ENCODE assay signal across 22 cellular contexts in the genomic region with DNA sequence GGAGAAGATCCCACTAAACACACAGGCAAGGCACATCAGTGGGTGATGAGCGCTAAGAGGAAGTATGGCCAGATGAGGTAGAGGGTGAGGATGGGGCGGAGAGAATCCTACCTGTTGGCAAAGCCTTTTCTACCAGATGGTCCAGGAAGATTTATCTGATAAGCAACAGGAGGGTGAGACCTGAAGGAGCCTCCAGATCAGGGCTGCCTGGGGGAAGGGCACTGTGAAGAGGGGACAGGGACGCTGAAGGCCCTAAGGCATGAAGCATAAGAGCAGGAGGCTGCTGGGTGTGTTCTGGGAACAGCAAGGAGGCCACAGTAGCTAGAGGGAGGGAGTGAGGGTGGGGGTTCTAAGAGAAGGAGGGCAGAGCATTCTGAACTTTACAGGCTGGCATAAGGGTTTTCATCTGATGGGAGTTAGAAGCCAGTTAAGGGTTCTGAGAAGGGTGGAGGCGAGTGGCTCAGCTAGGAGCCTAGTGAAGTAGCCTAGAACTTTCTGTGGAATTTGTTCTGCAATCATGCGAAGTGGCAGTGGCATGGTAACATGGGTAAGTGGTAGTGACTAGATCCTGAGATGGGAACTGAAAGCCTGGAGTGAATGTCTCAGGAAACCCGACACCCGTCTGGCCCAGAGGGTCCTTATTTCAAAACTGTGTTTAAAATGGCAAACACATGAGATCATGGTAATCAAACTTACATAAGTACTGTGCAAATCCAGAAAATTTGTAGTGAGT. TPM values are rescaled to one million over a fixed set of nuclear protein-coding genes. Genes with fewer than 3 reads are reported as not detected.
A peak's percentile ranks its signal among the peaks of the same experiment; 100 is the strongest.
DNase-seq lines count a peak whose midpoint lies in the region; ATAC-seq, FAIRE-seq and TF ChIP-seq lines count a peak whose summit lies in the region.
"Had no signal": no experiment of that assay in that cellular context is flagged by ENCODE, and none has a peak within 500 bp of the region (broad histone marks: within the 10 kb centered on the region; RNA-seq: fewer than 3 reads in every experiment).

No MANE protein-coding gene starts in this region.

- ATAC-seq in GM18873 (IDR thresholded peaks at IDR 0.05; ENCODE audit: low FRiP score, unreplicated experiment): no peak
- ATAC-seq: activated naive CD4-positive, alpha-beta T cell treated with anti-CD3 and anti-CD28 coated beads, Interleukin-2, amount 50 U/mL, for 72 hours; effector memory CD8-positive, alpha-beta T cell; gastroesophageal sphincter; HCT116 had no signal

- H3K4ac ChIP-seq in neuronal stem cell (ENCODE audit: low read length): no peak overlapping the region

- H3K4me3 ChIP-seq in neuronal stem cell (ENCODE audit: low read length in 2 of 2): no peak overlapping the region
- H3K4me3 ChIP-seq: BLaER1 treated with 17β-estradiol and CSF1 and Interleukin-3, amounts not matched to agents 10 nM and 100 nM; gastroesophageal sphincter; SJSA1; testis had no signal

- no peak overlapping the region for H2BK12ac ChIP-seq in neuronal stem cell (ENCODE audit: low read length)

- no peak for TF ChIP-seq CTCF in D721Med (IDR thresholded peaks at IDR 0.05; ENCODE audit: insufficient read depth, missing control alignments)

- no peak overlapping the region for H4K91ac ChIP-seq in neuronal stem cell (ENCODE audit: low read depth, low read length, poor library complexity)

- peaks cover 6 to 16% of the 10 kb centered on the region in 2 donors for H3K4me1 ChIP-seq in neuronal stem cell (ENCODE audit: control insufficient read depth in 2 of 2, insufficient read depth in 1 of 2, low read depth in 1 of 2, low read length in 2 of 2)

- no peaks in the 10 kb centered on the region for H3K27me3 ChIP-seq in neuronal stem cell (ENCODE audit: control insufficient read depth in 3 of 3, insufficient read depth in 3 of 3, low read depth in 1 of 3, low read length in 3 of 3)
- H3K27me3 ChIP-seq: BLaER1 treated with 17β-estradiol and CSF1 and Interleukin-3, amounts not matched to agents 10 nM and 100 nM; gastroesophageal sphincter; SJSA1; testis had no signal

- H4K8ac ChIP-seq in neuronal stem cell (ENCODE audit: low read depth, low read length): no peak overlapping the region

- no peak overlapping the region for H3K14ac ChIP-seq in neuronal stem cell (ENCODE audit: low read length)

- peak; percentile 65 for DNase-seq in ELF-1 (ENCODE audit: low read depth, low spot score)
- peak; percentile 15 for DNase-seq in NCI-H524 treated with DMSO at 0.1 percent for 48 hours (lab: John Stamatoyannopoulos, UW)
- peak; percentile 71 for DNase-seq in fibroblast of peridontal ligament (ENCODE audit: extremely low read depth)
- no peak for DNase-seq in neuronal stem cell (ENCODE audit: low spot score)
- no peak for DNase-seq in iPS-NIHi11 (ENCODE audit: low spot score)
- no peak for DNase-seq in activated CD8-positive, alpha-beta memory T cell treated with anti-CD3 and anti-CD28 coated beads, Interleukin-2, amount 50 U/mL, for 48 hours
- no peak for DNase-seq in D721Med (ENCODE audit: insufficient read length, low spot score)
- DNase-seq: activated CD4-positive, alpha-beta T cell treated with anti-CD3 and anti-CD28 coated beads for 4 hours; DND-41; effector memory CD8-positive, alpha-beta T cell; midbrain; NCI-H2107; stimulated activated CD4-positive, alpha-beta T cell treated with anti-CD3 and anti-CD28 coated beads, Interleukin-4, amount 100 ng/mL, for 1 hour; stimulated activated CD8-positive, alpha-beta memory T cell treated with anti-CD3 and anti-CD28 coated beads, Interleukin-4, amount 100 ng/mL, for 48 hours; T-helper 9 cell; testis had no signal

- H3K23ac ChIP-seq in neuronal stem cell (ENCODE audit: low read depth, low read length, poor library complexity): no peak overlapping the region

- H2BK120ac ChIP-seq in neuronal stem cell (ENCODE audit: low read depth, low read length): no peak overlapping the region

- no peak overlapping the region for H2AK5ac ChIP-seq in neuronal stem cell (ENCODE audit: low read depth, low read length)

- no peak overlapping the region for H2BK15ac ChIP-seq in neuronal stem cell (ENCODE audit: low read length)

- WGBS in neuronal stem cell (ENCODE audit: extremely low coverage in 2 of 2, insufficient read length in 2 of 2, insufficient replicate concordance in 1 of 2), 2 donors: no CpG with 5 or more reads among the region's 7 CpGs

- H3K4me2 ChIP-seq in neuronal stem cell (ENCODE audit: insufficient read depth, low read length, poor library complexity, severe bottlenecking): no peak overlapping the region

- no peak for FAIRE-seq in D721Med (lab: Jason Lieb, UNC)

- peak overlapping the region; percentile 20 for H3K18ac ChIP-seq in neuronal stem cell (ENCODE audit: low read length)

- H3K36me3 ChIP-seq in neuronal stem cell (replicated peaks in 1 of 2; ENCODE audit: control insufficient read depth in 2 of 2, insufficient read depth in 2 of 2, low read length in 2 of 2): no peaks in the 10 kb centered on the region
- H3K36me3 ChIP-seq: BLaER1 treated with 17β-estradiol and CSF1 and Interleukin-3, amounts not matched to agents 10 nM and 100 nM; gastroesophageal sphincter; SJSA1 had no signal

- no peak overlapping the region for H2BK5ac ChIP-seq in neuronal stem cell (ENCODE audit: low read length)

- H3K27ac ChIP-seq in neuronal stem cell (replicated peaks; ENCODE audit: low read length): no peak overlapping the region
- H3K27ac ChIP-seq: BLaER1 treated with 17β-estradiol and CSF1 and Interleukin-3, amounts not matched to agents 10 nM and 100 nM; gastroesophageal sphincter; SJSA1; testis had no signal

- H3K79me1 ChIP-seq in neuronal stem cell (ENCODE audit: low read depth, low read length): no peaks in the 10 kb centered on the region

- no peak overlapping the region for H3K9ac ChIP-seq in neuronal stem cell (ENCODE audit: low read depth, low read length, poor library complexity)
- H3K9ac ChIP-seq: BLaER1 treated with 17β-estradiol and CSF1 and Interleukin-3, amounts not matched to agents 10 nM and 100 nM had no signal

- H3K9me3 ChIP-seq in neuronal stem cell (replicated peaks in 1 of 2; ENCODE audit: control insufficient read depth in 2 of 2, insufficient read depth in 1 of 2, low read depth in 1 of 2, low read length in 2 of 2): peaks cover 0 to 5% of the 10 kb centered on the region in 2 donors
- H3K9me3 ChIP-seq: gastroesophageal sphincter, SJSA1, testis had no signal

- no peak overlapping the region for H2AFZ ChIP-seq in neuronal stem cell (ENCODE audit: low read length)

RNA-seq across cellular contexts. Expression of a gene that starts 29.9 kb away (rescaled TPM):
- polyA plus RNA-seq in neuronal stem cell (2013, experiment 1 of 2): 2.3 TPM
- polyA plus RNA-seq in neuronal stem cell (2013, experiment 2 of 2): 2.3 TPM

Comparison
In these comparisons a context has a peak if more than half of its experiments do, and no peak if none do; other contexts are left out.
1. DNase-seq: peak in ELF-1 (single experiment), NCI-H524 treated with DMSO at 0.1 percent for 48 hours (single experiment) and fibroblast of peridontal ligament (single experiment); none in neuronal stem cell (single experiment), iPS-NIHi11 (single experiment), activated CD8-positive, alpha-beta memory T cell treated with anti-CD3 and anti-CD28 coated beads, Interleukin-2, amount 50 U/mL, for 48 hours (single experiment) and D721Med (single experiment).